7 cellular contexts compared by ENCODE assay signal in the genomic region with DNA sequence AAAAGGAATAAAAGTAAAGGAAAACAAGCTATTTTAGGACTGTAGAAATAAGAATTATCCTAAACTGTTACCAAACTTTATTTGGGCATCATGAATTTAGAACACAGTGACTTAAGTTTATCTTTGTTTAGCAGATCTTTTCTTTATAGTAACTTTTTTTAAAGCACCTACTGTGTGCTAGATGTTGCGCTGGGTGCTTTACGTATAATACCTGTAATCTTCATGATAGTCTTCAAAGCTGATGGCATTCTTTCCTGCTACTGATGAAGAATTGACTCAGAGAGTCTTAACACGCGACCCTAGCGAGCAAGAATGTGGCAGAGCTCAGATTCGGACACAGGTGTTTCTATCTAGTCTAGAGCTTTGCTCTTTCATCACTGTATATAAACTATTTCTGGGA.
"Had no signal": no experiment of that assay in that cellular context is flagged by ENCODE, and none has a peak within 500 bp of the region (broad histone marks: within the 10 kb centered on the region; RNA-seq: fewer than 3 reads in every experiment).

No MANE protein-coding gene starts in this region.

- DNase-seq: GOT3, HFFc6 had no signal

- H2AFZ ChIP-seq: GM23248 had no signal

- H3K4me3 Mint-ChIP-seq: HFFc6, IgD-negative memory B cell had no signal

- H3K9ac ChIP-seq: GM23248 had no signal

- H3K4me3 ChIP-seq: GM23248, HAP-1 had no signal

- H3K27ac ChIP-seq: GM23248 had no signal

- H3K27me3 Mint-ChIP-seq: IgD-negative memory B cell had no signal

- H3K27ac Mint-ChIP-seq: HFFc6, IgD-negative memory B cell had no signal

- FAIRE-seq: HTR-8/SVneo had no signal

- H3K4me1 ChIP-seq: HAP-1 had no signal

- ATAC-seq: HCT116 had no signal
